In the genomic region with DNA sequence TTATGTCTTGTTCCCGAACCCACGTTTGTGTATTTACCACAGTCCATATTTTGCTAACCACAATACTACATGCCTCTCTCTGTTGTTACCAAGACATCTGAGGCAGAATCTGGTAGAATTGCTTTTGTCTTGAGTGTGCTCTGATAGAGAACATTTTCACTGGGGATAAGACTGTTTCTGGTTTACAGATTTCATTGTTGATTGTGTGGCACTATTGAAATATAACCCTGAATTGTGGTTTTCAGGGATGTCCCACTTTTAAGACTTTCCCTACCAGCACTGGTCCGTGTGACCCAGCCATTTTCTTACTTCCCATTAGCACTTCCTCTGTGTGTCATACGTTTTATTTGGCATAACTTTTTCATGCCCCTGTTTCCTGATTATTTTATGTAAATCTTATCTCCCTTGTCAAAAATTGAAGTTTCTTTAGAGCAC, we compare ENCODE assay signal across 1 cellular context.
TF ChIP-seq lines count a peak whose summit lies in the region.

No MANE protein-coding gene starts in this region.

TF ChIP-seq in GM23338, 12 proteins besides CTCF, POLR2A, EP300 and RAD21 (continued from another document):
- TF ChIP-seq REST (IDR thresholded peaks at IDR 0.05; ENCODE audit: unreplicated experiment) (no peak), ZNF114 (CRISPR knock-in tag; IDR thresholded peaks at IDR 0.05) (no peak), STAT1 (IDR thresholded peaks at IDR 0.05; ENCODE audit: unreplicated experiment) (no peak)
